8 cellular contexts compared by ENCODE assay signal in genomic region chr12:68358532-68359485, GRCh38. TPM values are rescaled to one million over a fixed set of nuclear protein-coding genes. Genes with fewer than 3 reads are reported as not detected.
DNase-seq lines count a peak whose midpoint lies in the region; ATAC-seq and TF ChIP-seq lines count a peak whose summit lies in the region.

No MANE protein-coding gene starts in this region.

- no peaks in the 10 kb centered on the region for H3K27me3 Mint-ChIP-seq in activated naive CD4-positive, alpha-beta T cell treated with anti-CD3 and anti-CD28 coated beads for 36 hours (ENCODE audit: low read depth)

- no peak overlapping the region for H4K91ac ChIP-seq in trophoblast cell (ENCODE audit: low read depth, low read length)

- H3K36me3 Mint-ChIP-seq in activated naive CD4-positive, alpha-beta T cell treated with anti-CD3 and anti-CD28 coated beads for 36 hours (ENCODE audit: low read depth), result no peaks in the 10 kb centered on the region

- no peaks in the 10 kb centered on the region for H3K79me2 ChIP-seq in trophoblast cell (ENCODE audit: control insufficient read depth, insufficient read depth, low read length, poor library complexity)

- no peak overlapping the region for H3K23ac ChIP-seq in trophoblast cell (ENCODE audit: low read length)

- CTCF ChIA-PET in activated naive CD4-positive, alpha-beta T cell treated with anti-CD3 and anti-CD28 coated beads for 36 hours (lab: Charles Lee), result interaction anchor here (0.6 to 2.0 kb wide), 17 partner anchors 14 to 394 kb away, joined by 3 to 6 read pairs (median 4); partner anchors contain the start of genes MDM1 and NUP107

- H2AK5ac ChIP-seq in trophoblast cell (ENCODE audit: low read length), result no peak overlapping the region

- peak overlapping the region; percentile 10 for H3K27ac Mint-ChIP-seq in activated naive CD4-positive, alpha-beta T cell treated with anti-CD3 and anti-CD28 coated beads for 36 hours

- H3K9me3 ChIP-seq in Peyer's patch (no peaks in the 10 kb centered on the region), trophoblast cell (ENCODE audit: insufficient read depth, low read depth, low read length) (no peaks in the 10 kb centered on the region)

- no peak overlapping the region for H3K4ac ChIP-seq in trophoblast cell (ENCODE audit: low read depth, low read length)

- peak overlapping the region; percentile 74 for H4K8ac ChIP-seq in trophoblast cell (ENCODE audit: low read depth, low read length)

- H3K36me3 ChIP-seq in Peyer's patch (no peaks in the 10 kb centered on the region), trophoblast cell (ENCODE audit: control insufficient read depth in 1 of 2, insufficient read depth in 2 of 2, low read length in 2 of 2) (no peaks in the 10 kb centered on the region)

- H3K4me1 ChIP-seq in Peyer's patch (peaks cover 0 to 5% (median 0%) of the 10 kb centered on the region in 4 donors), trophoblast cell (ENCODE audit: control insufficient read depth in 1 of 2, insufficient read depth in 2 of 2, low read length in 2 of 2) (no peaks in the 10 kb centered on the region)

- H3K27me3 ChIP-seq in Peyer's patch (no peaks in the 10 kb centered on the region), trophoblast cell (ENCODE audit: insufficient read depth, low read length) (no peaks in the 10 kb centered on the region)

- H3K4me3 Mint-ChIP-seq in activated naive CD4-positive, alpha-beta T cell treated with anti-CD3 and anti-CD28 coated beads for 36 hours, result no peak overlapping the region

- peaks cover 25% of the 10 kb centered on the region for H3K4me1 Mint-ChIP-seq in activated naive CD4-positive, alpha-beta T cell treated with anti-CD3 and anti-CD28 coated beads for 36 hours (ENCODE audit: low read depth)

- H3K4me3 ChIP-seq in Peyer's patch (no peak overlapping the region), trophoblast cell (ENCODE audit: low read depth, low read length) (no peak overlapping the region)

- ATAC-seq in GM21367 (IDR thresholded peaks at IDR 0.05; ENCODE audit: unreplicated experiment), result peak; percentile 61

- H2BK5ac ChIP-seq in trophoblast cell (ENCODE audit: low read depth, low read length, poor library complexity), result no peak overlapping the region

- H2BK120ac ChIP-seq in trophoblast cell (ENCODE audit: insufficient read depth, low read length, poor library complexity), result no peak overlapping the region

- WGBS in trophoblast cell (ENCODE audit: extremely low coverage, insufficient coverage, insufficient read length), result no CpG with 5 or more reads among the region's 10 CpGs

- H3K27ac ChIP-seq in Peyer's patch, result peak overlapping the region; percentile 5 to 68 (median 46)
- H3K27ac ChIP-seq in trophoblast cell (ENCODE audit: low read depth, low read length), result peak overlapping the region; percentile 61

- no peak overlapping the region for H3K18ac ChIP-seq in trophoblast cell (ENCODE audit: low read length)

- no peak overlapping the region for H2BK12ac ChIP-seq in trophoblast cell (ENCODE audit: low read length)

- H3K9me3 Mint-ChIP-seq in activated naive CD4-positive, alpha-beta T cell treated with anti-CD3 and anti-CD28 coated beads for 36 hours, result no peaks in the 10 kb centered on the region

- TF ChIP-seq POLR2A in Peyer's patch (IDR thresholded peaks at IDR 0.05), result no peak

- peak; percentile 39 to 82 (median 72) for TF ChIP-seq CTCF in Peyer's patch (IDR thresholded peaks at IDR 0.05)

- intact Hi-C loops in activated naive CD4-positive, alpha-beta T cell treated with anti-CD3 and anti-CD28 coated beads for 36 hours (cut with micrococcal nuclease), result loop anchor here (1.0 to 5.0 kb wide), 5 partner anchors 253 to 708 kb away; partner anchors contain the start of genes NUP107 and SLC35E3

- no peak overlapping the region for H3K9ac ChIP-seq in trophoblast cell (ENCODE audit: low read length)

- H3K4me2 ChIP-seq in trophoblast cell (ENCODE audit: low read length), result peak overlapping the region; percentile 52

- H3K79me1 ChIP-seq in trophoblast cell (ENCODE audit: low read length), result no peaks in the 10 kb centered on the region

- no peak overlapping the region for H3K14ac ChIP-seq in trophoblast cell (ENCODE audit: low read length)

- H4K12ac ChIP-seq in trophoblast cell (ENCODE audit: low read depth, low read length), result no peak overlapping the region

- H2AFZ ChIP-seq in trophoblast cell (ENCODE audit: insufficient read depth, low read length, poor library complexity), result no peak overlapping the region

- DNase-seq in Daoy (ENCODE audit: low read depth), result peak; percentile 71
- DNase-seq in HK-2 (ENCODE audit: unreplicated experiment), result peak; percentile 30
- DNase-seq in Peyer's patch, result peak in 2 of 3 donors; percentile 56 to 82
- DNase-seq in activated naive CD4-positive, alpha-beta T cell treated with anti-CD3 and anti-CD28 coated beads for 36 hours, result peak; percentile 84
- DNase-seq in glomerular visceral epithelial cell (ENCODE audit: extremely low spot score), result peak; percentile 72
- DNase-seq in trophoblast cell, result peak; percentile 59 to 81
- DNase-seq in NCI-H1105 treated with DMSO at 0.1 percent for 48 hours (lab: John Stamatoyannopoulos, UW), result no peak

RNA-seq across cellular contexts. Expression of gene MDM1, which starts 26.6 kb away (rescaled TPM):
- 20.5 and 21.6 TPM in 2 replicates for total RNA-seq in Daoy (2014; rRNA removed; shearing (Covaris generic))
- total RNA-seq in Peyer's patch, result 10 to 100 TPM in 3 of 4 donors, 1 to 10 TPM in 1; 5.2 to 46.2 (median 14.5) TPM
- 10 to 100 TPM; 16.5 to 20.8 TPM for total RNA-seq in activated naive CD4-positive, alpha-beta T cell treated with anti-CD3 and anti-CD28 coated beads for 36 hours
- polyA plus RNA-seq in trophoblast cell (2013), result 3.8 and 4.2 TPM in 2 replicates
